29 cellular contexts compared by ENCODE assay signal in the genomic region with DNA sequence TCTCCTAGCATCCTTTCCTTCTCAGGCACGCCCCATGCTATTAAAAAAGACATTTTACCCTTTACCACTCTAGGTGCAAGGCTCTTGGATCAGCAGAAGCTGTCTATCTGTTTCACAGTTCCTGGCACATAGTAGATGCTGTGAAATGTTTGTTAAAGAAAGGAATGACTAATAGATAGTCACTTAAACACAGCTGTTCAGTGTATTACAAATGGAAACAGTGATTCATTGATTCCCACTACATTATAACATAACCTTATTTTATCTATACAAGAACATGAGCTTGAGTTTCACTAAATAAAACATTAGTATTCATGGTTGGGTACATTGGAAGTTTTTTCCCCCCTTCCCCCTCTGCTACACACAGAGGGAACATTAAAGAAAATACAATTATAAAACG.
A peak's percentile ranks its signal among the peaks of the same experiment; 100 is the strongest.
DNase-seq lines count a peak whose midpoint lies in the region; ATAC-seq, FAIRE-seq and TF ChIP-seq lines count a peak whose summit lies in the region.
"Had no signal": no experiment of that assay in that cellular context is flagged by ENCODE, and none has a peak within 500 bp of the region (broad histone marks: within the 10 kb centered on the region; RNA-seq: fewer than 3 reads in every experiment).

No MANE protein-coding gene starts in this region.

- H3K27me3 Mint-ChIP-seq in T-helper 17 cell: no peaks in the 10 kb centered on the region
- H3K27me3 Mint-ChIP-seq: activated naive CD4-positive, alpha-beta T cell treated with anti-CD3 and anti-CD28 coated beads, Interleukin-2, amount 10 ng/mL, durations not matched to agents 7 days and 5 days; CD8-positive, alpha-beta memory T cell; T-cell had no signal

- DNase-seq in Panc1 (ENCODE audit: low read depth, low spot score): peak; percentile 17
- peak; percentile 93 for DNase-seq in bronchial epithelial cell (ENCODE audit: low read depth)
- peak; percentile 49 for DNase-seq in fibroblast of villous mesenchyme (ENCODE audit: low read depth)
- peak; percentile 22 for DNase-seq in stromal cell of bone marrow (ENCODE audit: low read depth)
- DNase-seq in T-helper 17 cell: no peak
- DNase-seq in iPS-NIHi7 (ENCODE audit: extremely low spot score): no peak
- no peak for DNase-seq in activated naive CD4-positive, alpha-beta T cell (lab: John Stamatoyannopoulos, UW)
- DNase-seq: activated naive CD4-positive, alpha-beta T cell treated with anti-CD3 and anti-CD28 coated beads, Interleukin-2, amount 10 ng/mL, durations not matched to agents 7 days and 5 days; activated T-cell treated with anti-CD3 and anti-CD28 coated beads, Interleukin-2, amount 50 U/mL, for 72 hours; AML-193; CD8-positive, alpha-beta memory T cell; foreskin melanocyte; GDM1; KG1; lower lobe of right lung; MV-4-11; NCI-H1694; NCI-H748 treated with DMSO at 0.1 percent for 48 hours; SHP77 treated with DMSO at 0.1 percent for 48 hours; stimulated activated CD4-positive, alpha-beta T cell treated with anti-CD3 and anti-CD28 coated beads, Interleukin-2, amount 100 ng/mL, for 48 hours; stimulated activated naive CD4-positive, alpha-beta T cell treated with Interleukin-2 at 50 U/mL for 16 hours; T-cell had no signal

- no peak for TF ChIP-seq CTCF in Panc1 (IDR thresholded peaks at IDR 0.05)
- TF ChIP-seq CTCF in bronchial epithelial cell (IDR thresholded peaks at IDR 0.05; ENCODE audit: insufficient read depth, low read length, severe bottlenecking): no peak
- TF ChIP-seq CTCF in fibroblast of villous mesenchyme (IDR thresholded peaks at IDR 0.05; ENCODE audit: insufficient read depth, low read depth, low read length): no peak

- H3K9me3 ChIP-seq in Panc1 (ENCODE audit: control insufficient read depth, insufficient read depth, low read depth, low read length): no peaks in the 10 kb centered on the region
- H3K9me3 ChIP-seq in T-helper 17 cell (ENCODE audit: control insufficient read depth, low read length, poor library complexity, severe bottlenecking): no peaks in the 10 kb centered on the region
- H3K9me3 ChIP-seq: lower lobe of right lung had no signal

- H3K27ac Mint-ChIP-seq in T-helper 17 cell: no peak overlapping the region
- H3K27ac Mint-ChIP-seq: activated naive CD4-positive, alpha-beta T cell treated with anti-CD3 and anti-CD28 coated beads, Interleukin-2, amount 10 ng/mL, durations not matched to agents 7 days and 5 days; activated T-cell treated with anti-CD3 and anti-CD28 coated beads, Interleukin-2, amount 50 U/mL, for 72 hours; CD8-positive, alpha-beta memory T cell; T-cell had no signal

- intact Hi-C loops in Panc1 (cut with micrococcal nuclease; ENCODE audit: unreplicated experiment): no loop called here

- CTCF ChIA-PET in Panc1 (lab: Charles Lee): no interaction called here

- H3K36me3 Mint-ChIP-seq in T-helper 17 cell (ENCODE audit: low read depth): no peaks in the 10 kb centered on the region
- H3K36me3 Mint-ChIP-seq: activated naive CD4-positive, alpha-beta T cell treated with anti-CD3 and anti-CD28 coated beads, Interleukin-2, amount 10 ng/mL, durations not matched to agents 7 days and 5 days; CD8-positive, alpha-beta memory T cell; T-cell had no signal

- no peak overlapping the region for H3K27ac ChIP-seq in Panc1 (ENCODE audit: low read length)
- H3K27ac ChIP-seq: ascending aorta, coronary artery, hepatocyte, lower lobe of right lung had no signal

- in situ Hi-C loops in Panc1 (cut with HindIII; ENCODE audit: low pct_unique_long_range_greater_than_20kb, low sequenced_read_pairs): no loop called here

- H3K36me3 ChIP-seq in Panc1 (ENCODE audit: control insufficient read depth, insufficient read depth, low read length) (no peaks in the 10 kb centered on the region), bronchial epithelial cell (ENCODE audit: control insufficient read depth, insufficient read depth, low read length) (no peaks in the 10 kb centered on the region)
- H3K36me3 ChIP-seq: ascending aorta, lower lobe of right lung had no signal

- H3K27me3 ChIP-seq in Panc1 (ENCODE audit: control insufficient read depth, insufficient read depth, low read length) (no peaks in the 10 kb centered on the region), bronchial epithelial cell (ENCODE audit: control insufficient read depth, insufficient read depth, low read length) (no peaks in the 10 kb centered on the region)
- H3K27me3 ChIP-seq: ascending aorta, hepatocyte had no signal

- BruUV-seq in Panc1 (replicated peaks; lab: Mats Ljungman, UMichigan): no TSS peak

- H3K4me1 Mint-ChIP-seq in T-helper 17 cell: no peaks in the 10 kb centered on the region
- H3K4me1 Mint-ChIP-seq: activated naive CD4-positive, alpha-beta T cell treated with anti-CD3 and anti-CD28 coated beads, Interleukin-2, amount 10 ng/mL, durations not matched to agents 7 days and 5 days; CD8-positive, alpha-beta memory T cell; T-cell had no signal

- H3K4me3 Mint-ChIP-seq in T-helper 17 cell: no peak overlapping the region
- H3K4me3 Mint-ChIP-seq: activated naive CD4-positive, alpha-beta T cell treated with anti-CD3 and anti-CD28 coated beads, Interleukin-2, amount 10 ng/mL, durations not matched to agents 7 days and 5 days; activated T-cell treated with anti-CD3 and anti-CD28 coated beads, Interleukin-2, amount 50 U/mL, for 72 hours; CD8-positive, alpha-beta memory T cell; T-cell had no signal

- ATAC-seq in Panc1 (no peak), T-helper 17 cell (no peak)
- ATAC-seq: activated T-cell treated with anti-CD3 and anti-CD28 coated beads, Interleukin-2, amount 50 U/mL, for 72 hours; HCT116; lower lobe of right lung; T-cell had no signal

- no peaks in the 10 kb centered on the region for H3K4me1 ChIP-seq in Panc1 (ENCODE audit: control insufficient read depth, insufficient read depth, low read length)
- H3K4me1 ChIP-seq: ascending aorta, lower lobe of right lung had no signal

- no peak for FAIRE-seq in bronchial epithelial cell (lab: Jason Lieb, UNC)
- FAIRE-seq: GM18507, islet of Langerhans, TTC549 had no signal

- H3K4me3 ChIP-seq in Panc1 (ENCODE audit: low read depth in 2 of 2, low read length in 2 of 2) (no peak overlapping the region), bronchial epithelial cell (ENCODE audit: low read depth, low read length) (no peak overlapping the region), fibroblast of villous mesenchyme (ENCODE audit: low read depth, low read length) (no peak overlapping the region)
- H3K4me3 ChIP-seq: ascending aorta, coronary artery, hepatocyte, lower lobe of right lung had no signal

- POLR2A ChIA-PET in Panc1 (lab: Charles Lee): no interaction called here

Comparison
In these comparisons a context has a peak if more than half of its experiments do, and no peak if none do; other contexts are left out.
1. DNase-seq: peak in Panc1 (single experiment), bronchial epithelial cell (single experiment), fibroblast of villous mesenchyme (single experiment) and stromal cell of bone marrow (single experiment); none in T-helper 17 cell (0 of 3), iPS-NIHi7 (single experiment) and activated naive CD4-positive, alpha-beta T cell (0 of 4).